8 cellular contexts compared by ENCODE assay signal in the genomic region with DNA sequence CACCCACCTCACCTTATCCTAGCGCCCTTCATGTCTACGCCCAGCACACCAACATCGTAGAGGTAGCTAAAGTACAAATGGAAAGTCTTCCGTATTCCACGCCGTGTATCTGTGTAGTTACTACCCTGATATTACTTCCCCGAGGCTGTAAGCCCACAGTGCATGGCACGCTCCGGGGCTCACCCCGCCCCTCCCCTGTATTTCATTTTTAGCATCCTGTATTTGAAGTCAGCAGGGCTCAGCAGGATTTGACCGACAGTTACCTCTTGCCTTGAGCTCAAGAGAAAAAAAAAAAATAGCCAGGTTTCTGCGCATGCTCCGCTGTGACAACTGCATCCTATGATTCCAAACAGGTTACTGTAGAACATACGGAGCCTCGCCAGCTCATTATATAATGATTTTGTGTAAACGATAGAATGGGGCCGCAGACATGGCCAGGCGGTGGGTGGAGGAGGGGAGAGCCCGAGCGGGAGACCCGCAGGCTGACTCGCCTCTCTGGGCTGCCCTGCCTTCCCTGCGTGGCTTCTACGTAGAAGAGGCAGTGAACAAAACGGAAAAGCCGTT. TPM values are rescaled to one million over a fixed set of nuclear protein-coding genes. Genes with fewer than 3 reads are reported as not detected.
DNase-seq lines count a peak whose midpoint lies in the region; ATAC-seq and TF ChIP-seq lines count a peak whose summit lies in the region.

No MANE protein-coding gene starts in this region.

- peak overlapping the region; percentile 92 for H3K4me3 Mint-ChIP-seq in activated naive CD4-positive, alpha-beta T cell treated with anti-CD3 and anti-CD28 coated beads, Interleukin-2, amount 50 U/mL, for 24 hours

- no peaks in the 10 kb centered on the region for H3K9me3 Mint-ChIP-seq in activated naive CD4-positive, alpha-beta T cell treated with anti-CD3 and anti-CD28 coated beads, Interleukin-2, amount 50 U/mL, for 24 hours

- H3K27me3 ChIP-seq in HUES6 (ENCODE audit: control insufficient read depth, insufficient read depth, low read length) (peaks cover 91% of the 10 kb centered on the region), Panc1 (ENCODE audit: control insufficient read depth, insufficient read depth, low read length) (peaks cover 2% of the 10 kb centered on the region; the same call in 1 of the 2 replicates), neuron (ENCODE audit: insufficient read depth, low read length) (peaks cover 49% of the 10 kb centered on the region), uterus (no peaks in the 10 kb centered on the region)

- H3K27ac ChIP-seq in HUES6 (ENCODE audit: low read depth, low read length) (no peak overlapping the region), Panc1 (ENCODE audit: low read length) (no peak overlapping the region), uterus (peak overlapping the region; percentile 7 to 49)

- no peaks in the 10 kb centered on the region for H3K27me3 Mint-ChIP-seq in activated naive CD4-positive, alpha-beta T cell treated with anti-CD3 and anti-CD28 coated beads, Interleukin-2, amount 50 U/mL, for 24 hours

- DNase-seq in GM04504 (ENCODE audit: low read depth): peak; percentile 15
- peak; percentile 51 for DNase-seq in Panc1 (ENCODE audit: low read depth, low spot score)
- DNase-seq in glomerular visceral epithelial cell (ENCODE audit: extremely low spot score): peak; percentile 20
- DNase-seq in uterus: peak; percentile 25 to 54

- peak overlapping the region; percentile 53 for H3K27ac Mint-ChIP-seq in activated naive CD4-positive, alpha-beta T cell treated with anti-CD3 and anti-CD28 coated beads, Interleukin-2, amount 50 U/mL, for 24 hours

- H3K36me3 ChIP-seq in HUES6 (ENCODE audit: control insufficient read depth, insufficient read depth, low read length): no peaks in the 10 kb centered on the region
- H3K36me3 ChIP-seq in Panc1 (ENCODE audit: control insufficient read depth, insufficient read depth, low read length): no peaks in the 10 kb centered on the region
- H3K36me3 ChIP-seq in neuron (ENCODE audit: insufficient read depth, low read length): no peaks in the 10 kb centered on the region
- H3K36me3 ChIP-seq in uterus: no peaks in the 10 kb centered on the region

- intact Hi-C loops in Panc1 (cut with micrococcal nuclease; ENCODE audit: unreplicated experiment): no loop called here
- intact Hi-C loops in uterus (cut with DNase I; ENCODE audit: low total_unique reads): no loop called here

- H3K4me1 ChIP-seq in HUES6 (ENCODE audit: control insufficient read depth, insufficient read depth, low read length): peaks cover 2% of the 10 kb centered on the region; the same call in 1 of the 2 replicates
- H3K4me1 ChIP-seq in Panc1 (ENCODE audit: control insufficient read depth, insufficient read depth, low read length): no peaks in the 10 kb centered on the region; the same call in 1 of the 2 replicates
- H3K4me1 ChIP-seq in neuron (ENCODE audit: insufficient read depth, low read length): peaks cover 24% of the 10 kb centered on the region
- peaks cover 0 to 16% of the 10 kb centered on the region in 2 donors for H3K4me1 ChIP-seq in uterus

- TF ChIP-seq CTCF in Panc1 (IDR thresholded peaks at IDR 0.05) (no peak), uterus (IDR thresholded peaks at IDR 0.05) (no peak)

- peaks cover 2% of the 10 kb centered on the region for H3K36me3 Mint-ChIP-seq in activated naive CD4-positive, alpha-beta T cell treated with anti-CD3 and anti-CD28 coated beads, Interleukin-2, amount 50 U/mL, for 24 hours

- BruUV-seq in Panc1 (replicated peaks; lab: Mats Ljungman, UMichigan): no TSS peak

- no peak for TF ChIP-seq POLR2A in uterus (IDR thresholded peaks at IDR 0.05)

- H2AFZ ChIP-seq in neuron (ENCODE audit: low read depth, low read length): peak overlapping the region; percentile 24

- peak overlapping the region; percentile 71 for H3K4me3 ChIP-seq in HUES6 (ENCODE audit: low read depth, low read length)
- H3K4me3 ChIP-seq in Panc1 (ENCODE audit: low read depth in 2 of 2, low read length in 2 of 2): peak overlapping the region; percentile 39 to 63
- H3K4me3 ChIP-seq in neuron (ENCODE audit: low read length): peak overlapping the region; percentile 7
- peak overlapping the region; percentile 49 to 58 for H3K4me3 ChIP-seq in uterus

- peaks cover 42% of the 10 kb centered on the region for H3K4me1 Mint-ChIP-seq in activated naive CD4-positive, alpha-beta T cell treated with anti-CD3 and anti-CD28 coated beads, Interleukin-2, amount 50 U/mL, for 24 hours

- CTCF ChIA-PET in Panc1 (lab: Charles Lee): interaction anchor here (0.6 kb wide), 1 partner anchor 443 kb away, joined by 4 read pairs; no protein-coding TSS in a partner anchor

- H3K9me3 ChIP-seq in HUES6 (ENCODE audit: control insufficient read depth, insufficient read depth, low read depth, low read length): peaks cover 17% of the 10 kb centered on the region
- H3K9me3 ChIP-seq in Panc1 (ENCODE audit: control insufficient read depth, insufficient read depth, low read depth, low read length): no peaks in the 10 kb centered on the region
- peaks cover 8% of the 10 kb centered on the region for H3K9me3 ChIP-seq in neuron (ENCODE audit: low read length)
- H3K9me3 ChIP-seq in uterus: no peaks in the 10 kb centered on the region

- in situ Hi-C loops in Panc1 (cut with HindIII; ENCODE audit: low pct_unique_long_range_greater_than_20kb, low sequenced_read_pairs): no loop called here

- peak; percentile 68 for ATAC-seq in Panc1
- ATAC-seq in GM21723 (IDR thresholded peaks at IDR 0.05; ENCODE audit: unreplicated experiment): no peak

- H3K9ac ChIP-seq in HUES6 (ENCODE audit: low read length): no peak overlapping the region

- POLR2A ChIA-PET in Panc1 (lab: Charles Lee): no interaction called here

RNA-seq across cellular contexts. Expression of gene ABCG1, which starts 1.3 kb away (rescaled TPM):
- total RNA-seq in Panc1 (2021; ENCODE audit: unreplicated experiment) (0.80 TPM), uterus (10 to 100 TPM; 11.8 to 51.7 (median 18.4) TPM)
- polyA plus RNA-seq in Panc1 (2012; ENCODE audit: insufficient read length): 2.0 TPM

Comparison
In these comparisons a context has a peak if more than half of its experiments do, and no peak if none do; other contexts are left out.
1. H3K27ac ChIP-seq: peak in uterus (2 of 2); none in HUES6 (single experiment) and Panc1 (single experiment).
2. H3K4me3 ChIP-seq: peak in every context shown above with its lines; median percentile 71 in HUES6; 54 in uterus; 51 in Panc1; 7 in neuron.
3. Peak in every context shown above with its lines, with median percentiles within 50 percentile points of each other: DNase-seq.